In genomic region chr17:58693751-58694150, GRCh38 we compare ENCODE assay signal across 9 cellular contexts. TPM values are rescaled to one million over a fixed set of nuclear protein-coding genes. Genes with fewer than 3 reads are reported as not detected.
DNase-seq lines count a peak whose midpoint lies in the region; ATAC-seq and TF ChIP-seq lines count a peak whose summit lies in the region.
"Had no signal": no experiment of that assay in that cellular context is flagged by ENCODE, and none has a peak within 500 bp of the region (broad histone marks: within the 10 kb centered on the region; RNA-seq: fewer than 3 reads in every experiment).

No MANE protein-coding gene starts in this region.

- no peak for DNase-seq in BE2C
- DNase-seq in GM23248: no peak
- DNase-seq in activated B cell treated with CpG ODN at 0.5 μM for 24 hours: no peak
- DNase-seq in hepatocyte (ENCODE audit: low spot score): no peak
- no peak for DNase-seq in hippocampal formation (lab: John Stamatoyannopoulos, UW)
- no peak for DNase-seq in sciatic nerve (ENCODE audit: low spot score)
- DNase-seq: NCI-H2227 treated with DMSO at 0.1 percent for 48 hours had no signal

- H3F3A ChIP-seq in GM23248 (ENCODE audit: insufficient read depth): no peaks in the 10 kb centered on the region

- H3K27me3 ChIP-seq in BE2C: no peaks in the 10 kb centered on the region
- no peaks in the 10 kb centered on the region for H3K27me3 ChIP-seq in GM23248 (replicated peaks; ENCODE audit: insufficient read depth)
- no peaks in the 10 kb centered on the region for H3K27me3 ChIP-seq in hepatocyte

- WGBS in GM23248 (ENCODE audit: low coverage in 1 of 2, low lambda C conversion rate in 2 of 2, missing lambda C conversion rate in 2 of 2), 2 experiments: 53 to 63% methylated on average over 2 of the region's 2 CpGs
- 88% methylated on average over 2 of the region's 2 CpGs for WGBS in hepatocyte (ENCODE audit: low lambda C conversion rate, missing lambda C conversion rate)

- 0 out of 2 replicates have a peak overlapping the region, but pooled peaks have one; percentile 78 for H3K9ac ChIP-seq in GM23248

- H3K27ac ChIP-seq in GM23248: no peak overlapping the region
- H3K27ac ChIP-seq in hepatocyte: peak overlapping the region; percentile 94

- POLR2A ChIA-PET in activated B cell treated with CpG ODN at 0.5 μM for 24 hours (lab: Charles Lee): interaction anchor here (1.5 to 3.8 kb wide), 2 partner anchors 35 to 62 kb away, joined by 7 to 41 read pairs; no protein-coding TSS in a partner anchor

- H2AFZ ChIP-seq in GM23248: no peak overlapping the region
- no peak overlapping the region for H2AFZ ChIP-seq in hepatocyte

- H4K20me1 ChIP-seq in GM23248 (ENCODE audit: insufficient read depth): no peaks in the 10 kb centered on the region
- H4K20me1 ChIP-seq in hepatocyte (ENCODE audit: insufficient read depth, poor library complexity, severe bottlenecking): no peaks in the 10 kb centered on the region

- no peak for TF ChIP-seq CTCF in BE2C (IDR thresholded peaks at IDR 0.05; ENCODE audit: low read depth, low read length)
- no peak for TF ChIP-seq CTCF in activated B cell treated with CpG ODN at 0.5 μM for 24 hours (IDR thresholded peaks at IDR 0.05)
- TF ChIP-seq CTCF in hepatocyte (IDR thresholded peaks at IDR 0.05; ENCODE audit: poor library complexity): no peak

- H3K4me2 ChIP-seq in GM23248 (ENCODE audit: unreplicated experiment) (peak overlapping the region; percentile 77), hepatocyte (peak overlapping the region; percentile 72)

- H3K4me3 ChIP-seq in BE2C (ENCODE audit: low read depth, low read length) (peak overlapping the region; percentile 62; the same call in 1 of the 2 replicates), GM23248 (peak overlapping the region; percentile 82), hepatocyte (no peak overlapping the region)

- peaks cover 24% of the 10 kb centered on the region for H3K36me3 Mint-ChIP-seq in activated B cell treated with CpG ODN at 0.5 μM for 24 hours (ENCODE audit: low read depth)

- H3K9me3 Mint-ChIP-seq in activated B cell treated with CpG ODN at 0.5 μM for 24 hours: no peaks in the 10 kb centered on the region

- H3K27me3 Mint-ChIP-seq in activated B cell treated with CpG ODN at 0.5 μM for 24 hours: no peaks in the 10 kb centered on the region

- CTCF ChIA-PET in activated B cell treated with CpG ODN at 0.5 μM for 24 hours (lab: Charles Lee): no interaction called here

- intact Hi-C loops in activated B cell treated with CpG ODN at 0.5 μM for 24 hours (cut with micrococcal nuclease): loop anchor here (10.0 kb wide), 1 partner anchor 61 kb away; the partner anchor contains the start of gene PPM1E
- intact Hi-C loops in sciatic nerve (cut with DNase I): no loop called here

- H3K27ac Mint-ChIP-seq in activated B cell treated with CpG ODN at 0.5 μM for 24 hours: no peak overlapping the region

- H3K79me2 ChIP-seq in GM23248 (ENCODE audit: insufficient read depth) (0 out of 2 replicates have a peak, but pooled peaks cover 12% of the 10 kb centered on the region), hepatocyte (peaks cover 10% of the 10 kb centered on the region)

- no peaks in the 10 kb centered on the region for H3K9me2 ChIP-seq in GM23248 (ENCODE audit: insufficient read depth)
- no peaks in the 10 kb centered on the region for H3K9me2 ChIP-seq in hepatocyte (replicated peaks; ENCODE audit: insufficient read depth)

- ATAC-seq in activated B cell treated with CpG ODN at 0.5 μM for 24 hours (ENCODE audit: low read depth): no peak
- no peak for ATAC-seq in sciatic nerve
- ATAC-seq in GM18907 (IDR thresholded peaks at IDR 0.05; ENCODE audit: unreplicated experiment): no peak
- ATAC-seq in GM19023 (IDR thresholded peaks at IDR 0.05; ENCODE audit: unreplicated experiment): no peak

- H3K9me3 ChIP-seq in BE2C: no peaks in the 10 kb centered on the region
- no peaks in the 10 kb centered on the region for H3K9me3 ChIP-seq in GM23248 (ENCODE audit: low read depth)
- no peaks in the 10 kb centered on the region for H3K9me3 ChIP-seq in hepatocyte (ENCODE audit: low read depth)

- H3K4me1 Mint-ChIP-seq in activated B cell treated with CpG ODN at 0.5 μM for 24 hours: peaks cover 22% of the 10 kb centered on the region

- H3K4me1 ChIP-seq in BE2C: peaks cover 9% of the 10 kb centered on the region; the same call in 1 of the 2 replicates
- 0 out of 2 replicates have a peak, but pooled peaks cover 6% of the 10 kb centered on the region for H3K4me1 ChIP-seq in GM23248 (ENCODE audit: insufficient read depth)
- H3K4me1 ChIP-seq in hepatocyte (ENCODE audit: insufficient read depth): peaks cover 13% of the 10 kb centered on the region

- H3K36me3 ChIP-seq in BE2C (peaks cover 10% of the 10 kb centered on the region), GM23248 (ENCODE audit: low read depth) (no peaks in the 10 kb centered on the region), hepatocyte (replicated peaks; ENCODE audit: insufficient read depth, low read depth) (no peaks in the 10 kb centered on the region)

- in situ Hi-C loops in GM23248 (cut with MboI): no loop called here

- peak overlapping the region; percentile 94 for H3K4me3 Mint-ChIP-seq in activated B cell treated with CpG ODN at 0.5 μM for 24 hours

RNA-seq across cellular contexts. Expression of gene RAD51C, which starts 1.3 kb away (rescaled TPM):
- 27.2 TPM for polyA plus RNA-seq in BE2C (2012; ENCODE audit: insufficient read depth, insufficient read length, low read depth)
- 17.2 and 23.4 TPM in 2 replicates for total RNA-seq in GM23248 (2014; rRNA removed; shearing (Covaris generic))
- 40.2 and 45.8 TPM in 2 replicates for polyA plus RNA-seq in GM23248 (2016; fragmentation: Nextera tagmentation; extraction: Ambion mirVana)
- 32.8 and 36.8 TPM in 2 replicates for total RNA-seq in activated B cell treated with CpG ODN at 0.5 μM for 24 hours
- 16.3 and 19.2 TPM in 2 replicates for total RNA-seq in hepatocyte
- 41.6 and 46.9 TPM in 2 replicates for polyA plus RNA-seq in hepatocyte
- 27.8 TPM for total RNA-seq in sciatic nerve

RNA-seq across cellular contexts. Expression of gene TEX14, which starts 1.9 kb away (rescaled TPM):
- 2.7 TPM for polyA plus RNA-seq in BE2C (2012; ENCODE audit: insufficient read depth, insufficient read length, low read depth)
- not detected in 2 replicates for total RNA-seq in GM23248 (2014; rRNA removed; shearing (Covaris generic))
- polyA plus RNA-seq in GM23248 (2016; fragmentation: Nextera tagmentation; extraction: Ambion mirVana) (0.15 TPM in 1 of 2 replicates, not detected in the other), hepatocyte (0.05 TPM in 1 of 2 replicates, not detected in the other)
- total RNA-seq in activated B cell treated with CpG ODN at 0.5 μM for 24 hours (0.16 and 0.42 TPM in 2 replicates), hepatocyte (0.04 and 0.07 TPM in 2 replicates), sciatic nerve (0.76 TPM)
